Comparison of ENCODE assay signal across 15 cellular contexts in the genomic region with DNA sequence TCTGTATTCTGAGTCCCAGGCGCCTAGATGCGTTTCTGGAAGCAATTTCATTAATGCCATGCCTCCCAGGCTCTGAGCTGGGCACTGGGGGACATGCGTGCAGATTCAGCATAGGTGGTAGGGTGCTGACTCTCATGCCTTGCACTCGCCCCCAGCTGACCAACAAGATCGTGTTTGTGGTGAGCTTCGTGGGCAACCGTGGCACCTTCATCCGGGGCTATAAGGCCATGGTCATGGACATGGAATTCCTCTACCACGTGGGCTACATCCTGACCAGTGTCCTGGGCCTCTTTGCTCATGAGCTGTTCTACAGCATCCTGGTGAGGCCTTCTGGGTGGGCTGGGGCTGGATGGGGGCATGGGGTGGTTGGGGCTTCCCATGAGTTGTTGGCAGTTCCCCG. TPM values are rescaled to one million over a fixed set of nuclear protein-coding genes. Genes with fewer than 3 reads are reported as not detected.
"Had no signal": no experiment of that assay in that cellular context is flagged by ENCODE, and none has a peak within 500 bp of the region (broad histone marks: within the 10 kb centered on the region; RNA-seq: fewer than 3 reads in every experiment).

No MANE protein-coding gene starts in this region.

- H3K4me3 Mint-ChIP-seq: central memory CD8-positive, alpha-beta T cell; dendritic cell treated with granulocyte-macrophage colony-stimulating factor and Interleukin-4, amounts not matched to agents 40 ng/mL and 50 ng/mL, for 4 days; effector memory CD8-positive, alpha-beta T cell; neural crest cell had no signal

- FAIRE-seq: urothelium cell line had no signal

- H3K27ac Mint-ChIP-seq: dendritic cell treated with granulocyte-macrophage colony-stimulating factor and Interleukin-4, amounts not matched to agents 40 ng/mL and 50 ng/mL, for 4 days had no signal

- H3K9me3 Mint-ChIP-seq: central memory CD8-positive, alpha-beta T cell; dendritic cell treated with granulocyte-macrophage colony-stimulating factor and Interleukin-4, amounts not matched to agents 40 ng/mL and 50 ng/mL, for 4 days; effector memory CD8-positive, alpha-beta T cell; neural crest cell had no signal

- DNase-seq: activated CD4-positive, alpha-beta T cell treated with anti-CD3 and anti-CD28 coated beads for 1 hour; activated naive CD4-positive, alpha-beta T cell treated with anti-CD3 and anti-CD28 coated beads, Interleukin-2, amount 50 U/mL, for 16 hours; effector memory CD8-positive, alpha-beta T cell; mammary epithelial cell; mucosa of descending colon; ovary; stimulated activated CD4-positive, alpha-beta T cell treated with anti-CD3 and anti-CD28 coated beads, Interleukin-4, amount 100 ng/mL, for 1 hour; stimulated activated CD8-positive, alpha-beta memory T cell treated with anti-CD3 and anti-CD28 coated beads, Interleukin-4, amount 100 ng/mL, for 48 hours; stomach; SW 1271 had no signal

- H3K27me3 Mint-ChIP-seq: central memory CD8-positive, alpha-beta T cell; dendritic cell treated with granulocyte-macrophage colony-stimulating factor and Interleukin-4, amounts not matched to agents 40 ng/mL and 50 ng/mL, for 4 days; effector memory CD8-positive, alpha-beta T cell had no signal

- ATAC-seq: effector memory CD8-positive, alpha-beta T cell; left lobe of liver; mucosa of descending colon had no signal

RNA-seq across cellular contexts. Expression of gene IP6K3, which starts 56.8 kb away (rescaled TPM):
- polyA plus RNA-seq: mammary epithelial cell had no signal
